Comparison of ENCODE assay signal across 8 cellular contexts in the genomic region with DNA sequence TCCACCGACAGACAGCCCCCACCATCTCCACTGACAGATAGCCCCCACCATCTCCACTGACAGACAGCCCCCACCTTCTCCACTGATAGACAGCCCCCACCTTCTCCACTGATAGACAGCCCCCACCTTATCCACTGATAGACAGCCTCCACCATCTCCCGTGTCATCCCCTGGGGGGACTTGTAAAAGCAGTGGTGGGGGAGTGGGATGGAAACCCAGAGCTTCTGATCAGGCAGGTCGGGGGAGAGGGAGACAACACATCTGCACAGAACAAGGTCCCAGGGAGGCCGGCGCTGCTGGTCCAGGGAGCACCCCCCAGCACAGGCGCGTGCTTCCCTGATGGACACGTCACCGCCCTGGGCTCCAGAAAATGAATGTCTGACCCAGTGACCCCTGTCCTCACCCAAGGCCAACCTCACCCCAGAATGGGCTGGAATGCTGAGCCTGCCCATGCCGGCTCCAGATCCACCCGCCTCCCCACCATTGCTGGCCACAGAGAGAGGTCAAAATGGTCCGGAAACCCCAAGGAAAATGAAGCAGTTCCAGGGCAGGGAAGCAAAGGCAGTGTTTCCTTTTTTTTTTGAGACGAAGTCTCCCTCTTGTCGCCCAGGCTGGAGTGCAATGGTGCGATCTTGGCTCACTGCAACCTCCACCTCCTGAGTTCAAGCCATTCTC.
DNase-seq lines count a peak whose midpoint lies in the region; ATAC-seq and TF ChIP-seq lines count a peak whose summit lies in the region.
"Not testable (repeated sequence)": the region's sequence is repeated elsewhere in the genome, so short reads cannot be mapped to it uniquely, and the experiment has no call there.

No MANE protein-coding gene starts in this region.

- not testable (repeated sequence) for H3K9me3 ChIP-seq in BLaER1 treated with 17β-estradiol and CSF1 and Interleukin-3, amounts not matched to agents 10 nM and 100 nM (replicated peaks in 1 of 11); endodermal cell (ENCODE audit: control insufficient read depth, low read length); neural progenitor cell (ENCODE audit: low read depth)

- peaks cover 24% of the 10 kb centered on the region for H3F3A ChIP-seq in neural progenitor cell (ENCODE audit: low read depth)

- not testable (repeated sequence) for H2AFZ ChIP-seq in neural progenitor cell (replicated peaks)

- H3K27me3 Mint-ChIP-seq in activated CD4-positive, alpha-beta T cell treated with anti-CD3 and anti-CD28 coated beads, Interleukin-2, amount 10 ng/mL, durations not matched to agents 24 days and 14 days; activated naive CD8-positive, alpha-beta T cell treated with anti-CD3 and anti-CD28 coated beads for 36 hours; endodermal cell (ENCODE audit: insufficient read depth); neural progenitor cell (ENCODE audit: insufficient read depth, low read depth); stimulated activated memory B cell treated with anti-CD40 and anti-IgM and Interleukin-4, amounts not matched to agents 10 μg/mL and 1 μg/mL and 100 μg/mL, for 72 hours: not testable (repeated sequence)

- peaks cover 11 to 60% (median 38%) of the 10 kb centered on the region in 11 experiments; a peak in 19 of 22 replicates for H3K36me3 ChIP-seq in BLaER1 treated with 17β-estradiol and CSF1 and Interleukin-3, amounts not matched to agents 10 nM and 100 nM
- peaks cover 49% of the 10 kb centered on the region for H3K36me3 ChIP-seq in endodermal cell (ENCODE audit: control insufficient read depth, insufficient read depth, low read length)
- not testable (repeated sequence) for H3K36me3 ChIP-seq in neural progenitor cell

- peaks cover 58% of the 10 kb centered on the region for H3K4me1 Mint-ChIP-seq in activated CD4-positive, alpha-beta T cell treated with anti-CD3 and anti-CD28 coated beads, Interleukin-2, amount 10 ng/mL, durations not matched to agents 24 days and 14 days
- H3K4me1 Mint-ChIP-seq in activated naive CD8-positive, alpha-beta T cell treated with anti-CD3 and anti-CD28 coated beads for 36 hours = peaks cover 77% of the 10 kb centered on the region
- H3K4me1 Mint-ChIP-seq in endodermal cell (peaks cover 51% of the 10 kb centered on the region), neural progenitor cell (peaks cover 53% of the 10 kb centered on the region)
- peaks cover 85% of the 10 kb centered on the region for H3K4me1 Mint-ChIP-seq in stimulated activated memory B cell treated with anti-CD40 and anti-IgM and Interleukin-4, amounts not matched to agents 10 μg/mL and 1 μg/mL and 100 μg/mL, for 72 hours

- intact Hi-C loops in activated CD4-positive, alpha-beta T cell treated with anti-CD3 and anti-CD28 coated beads, Interleukin-2, amount 10 ng/mL, durations not matched to agents 24 days and 14 days (cut with micrococcal nuclease) = loop anchor here (2.0 kb wide), 1 partner anchor 47 kb away; no protein-coding TSS in a partner anchor

- peaks cover 45% of the 10 kb centered on the region for H3K36me3 Mint-ChIP-seq in activated CD4-positive, alpha-beta T cell treated with anti-CD3 and anti-CD28 coated beads, Interleukin-2, amount 10 ng/mL, durations not matched to agents 24 days and 14 days (ENCODE audit: low read depth)
- H3K36me3 Mint-ChIP-seq in activated naive CD8-positive, alpha-beta T cell treated with anti-CD3 and anti-CD28 coated beads for 36 hours = peaks cover 48% of the 10 kb centered on the region
- H3K36me3 Mint-ChIP-seq in endodermal cell (ENCODE audit: low read depth) (peaks cover 62% of the 10 kb centered on the region), neural progenitor cell (peaks cover 18% of the 10 kb centered on the region)
- peaks cover 53% of the 10 kb centered on the region for H3K36me3 Mint-ChIP-seq in stimulated activated memory B cell treated with anti-CD40 and anti-IgM and Interleukin-4, amounts not matched to agents 10 μg/mL and 1 μg/mL and 100 μg/mL, for 72 hours

- H3K4me3 Mint-ChIP-seq in activated CD4-positive, alpha-beta T cell treated with anti-CD3 and anti-CD28 coated beads, Interleukin-2, amount 10 ng/mL, durations not matched to agents 24 days and 14 days = peak overlapping the region; percentile 91
- peak overlapping the region; percentile 83 for H3K4me3 Mint-ChIP-seq in activated naive CD8-positive, alpha-beta T cell treated with anti-CD3 and anti-CD28 coated beads for 36 hours
- H3K4me3 Mint-ChIP-seq in endodermal cell, neural progenitor cell: not testable (repeated sequence)
- peak overlapping the region; percentile 80 for H3K4me3 Mint-ChIP-seq in stimulated activated memory B cell treated with anti-CD40 and anti-IgM and Interleukin-4, amounts not matched to agents 10 μg/mL and 1 μg/mL and 100 μg/mL, for 72 hours

- peaks cover 98 to 100% (median 100%) of the 10 kb centered on the region in 10 experiments for H3K4me1 ChIP-seq in BLaER1 treated with 17β-estradiol and CSF1 and Interleukin-3, amounts not matched to agents 10 nM and 100 nM
- not testable (repeated sequence) for H3K4me1 ChIP-seq in endodermal cell (ENCODE audit: control insufficient read depth, insufficient read depth, low read length); neural progenitor cell

- H3K9me3 Mint-ChIP-seq in activated CD4-positive, alpha-beta T cell treated with anti-CD3 and anti-CD28 coated beads, Interleukin-2, amount 10 ng/mL, durations not matched to agents 24 days and 14 days; activated naive CD8-positive, alpha-beta T cell treated with anti-CD3 and anti-CD28 coated beads for 36 hours; endodermal cell; neural progenitor cell; stimulated activated memory B cell treated with anti-CD40 and anti-IgM and Interleukin-4, amounts not matched to agents 10 μg/mL and 1 μg/mL and 100 μg/mL, for 72 hours: not testable (repeated sequence)

- H3K4me2 ChIP-seq in BLaER1 treated with 17β-estradiol and CSF1 and Interleukin-3, amounts not matched to agents 10 nM and 100 nM = peak overlapping the region; percentile 79 to 99 (median 95)
- not testable (repeated sequence) for H3K4me2 ChIP-seq in neural progenitor cell

- 90 to 92% methylated on average over 4 to 14 of the region's 15 CpGs for WGBS in endodermal cell (ENCODE audit: insufficient coverage in 1 of 2, insufficient read length in 1 of 2), 2 experiments

- H3K27ac ChIP-seq in BLaER1 treated with 17β-estradiol and CSF1 and Interleukin-3, amounts not matched to agents 10 nM and 100 nM = peak overlapping the region; percentile 21 to 65 (median 51); a peak in 18 of 22 replicates
- H3K27ac ChIP-seq in endodermal cell (ENCODE audit: low read depth, low read length); neural progenitor cell: not testable (repeated sequence)

- H3K79me2 ChIP-seq in neural progenitor cell (ENCODE audit: low read depth) = peaks cover 98% of the 10 kb centered on the region

- H3K4me3 ChIP-seq in BLaER1 treated with 17β-estradiol and CSF1 and Interleukin-3, amounts not matched to agents 10 nM and 100 nM = peak overlapping the region in 9 of 10 experiments; percentile 5 to 60 (median 43); a peak in 16 of 20 replicates
- peak overlapping the region; percentile 40 for H3K4me3 ChIP-seq in Jurkat, Clone E6-1 (ENCODE audit: low read length)
- not testable (repeated sequence) for H3K4me3 ChIP-seq in endodermal cell (ENCODE audit: low read length); neural progenitor cell

- H4K20me1 ChIP-seq in BLaER1 treated with 17β-estradiol and CSF1 and Interleukin-3, amounts not matched to agents 10 nM and 100 nM = peaks cover 95 to 100% (median 100%) of the 10 kb centered on the region in 11 experiments
- H4K20me1 ChIP-seq in neural progenitor cell (ENCODE audit: low read depth) = peaks cover 95% of the 10 kb centered on the region

- peak overlapping the region; percentile 92 for H3K27ac Mint-ChIP-seq in activated CD4-positive, alpha-beta T cell treated with anti-CD3 and anti-CD28 coated beads, Interleukin-2, amount 10 ng/mL, durations not matched to agents 24 days and 14 days
- peak overlapping the region; percentile 94 for H3K27ac Mint-ChIP-seq in activated naive CD8-positive, alpha-beta T cell treated with anti-CD3 and anti-CD28 coated beads for 36 hours
- H3K27ac Mint-ChIP-seq in endodermal cell (peak overlapping the region; percentile 69), neural progenitor cell (peak overlapping the region; percentile 88)
- peak overlapping the region; percentile 93 for H3K27ac Mint-ChIP-seq in stimulated activated memory B cell treated with anti-CD40 and anti-IgM and Interleukin-4, amounts not matched to agents 10 μg/mL and 1 μg/mL and 100 μg/mL, for 72 hours

- peak overlapping the region; percentile 33 to 68 (median 54); a peak in 18 of 22 replicates for H3K9ac ChIP-seq in BLaER1 treated with 17β-estradiol and CSF1 and Interleukin-3, amounts not matched to agents 10 nM and 100 nM
- not testable (repeated sequence) for H3K9ac ChIP-seq in endodermal cell (ENCODE audit: extremely low read depth, low read length, poor library complexity, severe bottlenecking)
- peak overlapping the region; percentile 28 for H3K9ac ChIP-seq in neural progenitor cell

- not testable (repeated sequence) for DNase-seq in Jurkat, Clone E6-1 (ENCODE audit: low read depth, low spot score); activated naive CD8-positive, alpha-beta T cell treated with anti-CD3 and anti-CD28 coated beads for 36 hours; endodermal cell; neural progenitor cell (ENCODE audit: low spot score)
- peak; percentile 64 for DNase-seq in activated CD4-positive, alpha-beta T cell treated with anti-CD3 and anti-CD28 coated beads, Interleukin-2, amount 10 ng/mL, durations not matched to agents 24 days and 14 days
- DNase-seq in left lobe of liver (ENCODE audit: low spot score) = peak; percentile 46

- not testable (repeated sequence) for H3K27me3 ChIP-seq in BLaER1 treated with 17β-estradiol and CSF1 and Interleukin-3, amounts not matched to agents 10 nM and 100 nM; endodermal cell (ENCODE audit: control insufficient read depth, insufficient read depth, low read length, poor library complexity, severe bottlenecking); neural progenitor cell

- not testable (repeated sequence) for TF ChIP-seq CTCF in endodermal cell (conservative IDR thresholded peaks at IDR 0.05); neural progenitor cell (IDR thresholded peaks at IDR 0.05)

- not testable (repeated sequence) for ATAC-seq in left lobe of liver; stimulated activated memory B cell treated with anti-CD40 and anti-IgM and Interleukin-4, amounts not matched to agents 10 μg/mL and 1 μg/mL and 100 μg/mL, for 72 hours
